Comparison of ENCODE assay signal across 25 cellular contexts in the genomic region with DNA sequence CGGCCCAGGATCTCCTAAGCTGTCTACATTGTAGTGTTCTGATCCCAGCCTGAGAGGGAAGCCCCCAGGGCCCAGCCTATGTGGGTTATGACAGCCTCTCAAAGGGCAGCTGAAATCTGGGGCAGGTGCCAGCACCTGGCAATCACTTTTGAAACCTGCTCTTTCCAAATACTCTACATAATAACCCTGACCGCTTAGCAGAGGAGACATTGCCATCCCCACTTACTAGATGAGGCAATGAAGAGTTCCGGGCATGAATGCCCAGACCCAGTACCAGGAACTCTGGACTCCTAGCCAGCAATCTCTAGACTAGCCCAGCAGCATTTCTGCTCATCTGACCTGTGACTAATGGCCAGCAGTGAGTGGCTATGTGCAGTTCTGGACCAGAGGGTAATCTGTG.
DNase-seq lines count a peak whose midpoint lies in the region; FAIRE-seq lines count a peak whose summit lies in the region.
"Had no signal": no experiment of that assay in that cellular context is flagged by ENCODE, and none has a peak within 500 bp of the region (broad histone marks: within the 10 kb centered on the region; RNA-seq: fewer than 3 reads in every experiment).

No MANE protein-coding gene starts in this region.

- H3K79me2 ChIP-seq in Karpas-422 (ENCODE audit: low read length) = no peaks in the 10 kb centered on the region

- H3K4me1 ChIP-seq in Karpas-422 (ENCODE audit: low read length) = peaks cover 10% of the 10 kb centered on the region
- H3K4me1 ChIP-seq: foreskin keratinocyte, Peyer's patch had no signal

- no peak overlapping the region for H3K4me3 ChIP-seq in Karpas-422 (ENCODE audit: low read length)
- H3K4me3 ChIP-seq: body of pancreas, heart right ventricle, Peyer's patch, SJSA1 had no signal

- no peaks in the 10 kb centered on the region for H4K20me1 ChIP-seq in Karpas-422 (ENCODE audit: insufficient read depth, low read depth, low read length)

- peak; percentile 55 for FAIRE-seq in RCC 7860 (lab: Jason Lieb, UNC)
- FAIRE-seq: A204.1, H1, small intestine had no signal

- no peak overlapping the region for H2AFZ ChIP-seq in Karpas-422 (ENCODE audit: low read length)

- no peaks in the 10 kb centered on the region for H3K9me2 ChIP-seq in Karpas-422 (replicated peaks; ENCODE audit: insufficient read depth, low read length)

- H3K36me3 ChIP-seq in Karpas-422 (ENCODE audit: insufficient read depth, low read length) = no peaks in the 10 kb centered on the region
- H3K36me3 ChIP-seq: heart right ventricle, Peyer's patch, SJSA1 had no signal

- no peak overlapping the region for H3K27ac ChIP-seq in Karpas-422 (ENCODE audit: low read length)
- H3K27ac ChIP-seq: body of pancreas, foreskin keratinocyte, heart right ventricle, Peyer's patch, SJSA1 had no signal

- no peak overlapping the region for H3K4me2 ChIP-seq in Karpas-422 (ENCODE audit: low read depth, low read length, poor library complexity, severe bottlenecking)

- peak; percentile 46 for DNase-seq in NCI-H2196 (lab: John Stamatoyannopoulos, UW; ENCODE audit: unreplicated experiment)
- no peak for DNase-seq in NCI-H2196 treated with DMSO at 0.1 percent for 48 hours (lab: John Stamatoyannopoulos, UW; ENCODE audit: unreplicated experiment)
- peak; percentile 69 for DNase-seq in NCI-H1436 (lab: John Stamatoyannopoulos, UW)
- DNase-seq in RCC 7860 (ENCODE audit: low spot score) = peak; percentile 39
- peak; percentile 24 for DNase-seq in stromal cell of bone marrow (ENCODE audit: low read depth)
- no peak for DNase-seq in Karpas-422
- DNase-seq in activated T-cell treated with anti-CD3 and anti-CD28 coated beads for 4 hours = no peak
- DNase-seq in T-helper 1 cell = no peak
- DNase-seq: activated T-cell treated with anti-CD3 and anti-CD28 coated beads, Interleukin-2, amount 50 U/mL, for 1 hour; body of pancreas; CD8-positive, alpha-beta memory T cell; DND-41; effector memory CD4-positive, alpha-beta T cell; foreskin keratinocyte; heart right ventricle; naive B cell; NCI-H1048; NCI-H446; nucleus accumbens; Peyer's patch; small intestine; stimulated activated CD4-positive, alpha-beta T cell treated with anti-CD3 and anti-CD28 coated beads, Interleukin-1b, Interleukin-23, amount 100 ng/mL, for 48 hours had no signal

- H3K9me3 ChIP-seq in Karpas-422 (ENCODE audit: low read length) = no peaks in the 10 kb centered on the region
- H3K9me3 ChIP-seq: body of pancreas, heart right ventricle, Peyer's patch, SJSA1 had no signal

- H3K27me3 ChIP-seq in Karpas-422 (ENCODE audit: low read length) = no peaks in the 10 kb centered on the region
- H3K27me3 ChIP-seq: body of pancreas, Peyer's patch, SJSA1 had no signal

- no peak overlapping the region for H3K9ac ChIP-seq in Karpas-422 (ENCODE audit: low read length)

Comparison
In these comparisons a context has a peak if more than half of its experiments do, and no peak if none do; other contexts are left out.
1. DNase-seq: peak in NCI-H2196 (single experiment), NCI-H1436 (single experiment), RCC 7860 (single experiment) and stromal cell of bone marrow (single experiment); none in NCI-H2196 treated with DMSO at 0.1 percent for 48 hours (single experiment), Karpas-422 (single experiment), activated T-cell treated with anti-CD3 and anti-CD28 coated beads for 4 hours (single experiment) and T-helper 1 cell (0 of 5).